Comparison of ENCODE assay signal across 1 cellular context in the genomic region with DNA sequence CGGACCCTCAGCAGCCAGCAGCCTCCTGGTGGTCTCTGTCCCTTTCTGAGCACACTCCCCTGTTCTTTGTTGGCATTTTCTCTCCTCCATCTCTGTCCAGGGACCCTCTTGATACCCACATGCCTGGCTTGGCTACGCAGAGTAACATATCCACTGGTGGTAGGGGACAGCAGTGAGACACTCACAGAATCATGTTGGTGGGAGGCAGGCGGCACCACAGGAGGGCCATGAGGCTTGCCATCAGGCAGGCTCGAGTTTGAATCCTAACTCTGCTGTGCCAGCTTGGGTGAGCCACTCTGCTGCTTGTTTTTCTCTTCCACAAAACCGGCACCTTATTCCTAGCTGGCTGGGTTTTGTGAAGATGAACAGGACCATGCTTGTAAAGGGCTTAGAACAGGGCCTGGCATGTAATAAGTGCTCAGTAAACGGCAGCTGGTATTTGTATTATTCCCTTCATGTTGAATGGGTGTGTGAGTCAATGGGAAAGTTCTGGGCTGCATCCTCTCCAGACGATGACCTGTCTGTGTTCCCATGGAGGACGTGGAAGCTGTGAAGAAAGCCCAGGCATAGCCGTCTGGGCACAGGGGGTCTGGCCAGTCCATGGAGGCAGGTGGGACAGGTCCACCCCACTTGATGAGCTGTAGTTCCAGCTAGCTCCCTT.
A peak's percentile ranks its signal among the peaks of the same experiment; 100 is the strongest.
TF ChIP-seq lines count a peak whose summit lies in the region.

No MANE protein-coding gene starts in this region.

TF ChIP-seq in H1, 55 proteins besides CTCF, POLR2A, EP300 and RAD21:
- TF ChIP-seq EZH2 (IDR thresholded peaks at IDR 0.05; ENCODE audit: low read depth, low read length, severe bottlenecking) = peak; percentile 1
- no peak for TF ChIP-seq GTF2F1 (IDR thresholded peaks at IDR 0.05; ENCODE audit: borderline replicate concordance, low read depth, low read length)
- TF ChIP-seq, protein P1, sequence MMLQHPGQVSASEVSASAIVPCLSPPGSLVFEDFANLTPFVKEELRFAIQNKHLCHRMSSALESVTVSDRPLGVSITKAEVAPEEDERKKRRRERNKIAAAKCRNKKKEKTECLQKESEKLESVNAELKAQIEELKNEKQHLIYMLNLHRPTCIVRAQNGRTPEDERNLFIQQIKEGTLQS (IDR thresholded peaks at IDR 0.05; ENCODE audit: insufficient read depth, low read depth, low read length) = no peak
- TF ChIP-seq TBP (IDR thresholded peaks at IDR 0.05; ENCODE audit: low read depth, low read length) = no peak
- TF ChIP-seq SAP30 (IDR thresholded peaks at IDR 0.05; ENCODE audit: insufficient read depth, insufficient replicate concordance, low read length) = no peak
